Comparison of ENCODE assay signal across 8 cellular contexts in genomic region chr5:112995764-112996618, GRCh38. TPM values are rescaled to one million over a fixed set of nuclear protein-coding genes. Genes with fewer than 3 reads are reported as not detected.
A peak's percentile ranks its signal among the peaks of the same experiment; 100 is the strongest.
DNase-seq lines count a peak whose midpoint lies in the region; ATAC-seq, FAIRE-seq and TF ChIP-seq lines count a peak whose summit lies in the region.

No MANE protein-coding gene starts in this region.

- no peak overlapping the region for H4K5ac ChIP-seq in H1 (ENCODE audit: insufficient read length, low read depth, low read length)

- H4K91ac ChIP-seq in H1 (replicated peaks; ENCODE audit: insufficient read length, low read length), result no peak overlapping the region

- H3K56ac ChIP-seq in H1 (replicated peaks; ENCODE audit: insufficient read length, low read depth, low read length), result no peak overlapping the region

- WGBS in H1 (ENCODE audit: extremely low coverage in 1 of 2, insufficient coverage in 1 of 2, insufficient read length in 1 of 2, insufficient replicate concordance in 2 of 2, low coverage in 1 of 2, low lambda C conversion rate in 2 of 2, missing lambda C conversion rate in 1 of 2), 2 experiments, result 55% methylated on average over 7 of the region's 7 CpGs; no CpG with 5 or more reads in 1 of the 2 experiments

- no peak overlapping the region for H3K4ac ChIP-seq in H1 (replicated peaks; ENCODE audit: insufficient read length, low read depth, low read length)

- H3K4me3 ChIP-seq in BE2C (ENCODE audit: low read depth, low read length) (no peak overlapping the region), H1 (ENCODE audit: extremely low read depth in 1 of 4, insufficient read depth in 2 of 4, low read depth in 3 of 4, low read length in 4 of 4) (no peak overlapping the region)

- no peak overlapping the region for H3K27ac ChIP-seq in H1 (ENCODE audit: low read depth, low read length)

- peak; percentile 86 to 88 for TF ChIP-seq RAD21 in H1 (IDR thresholded peaks at IDR 0.05 in 1 of 2, conservative IDR thresholded peaks at IDR 0.05 in 1 of 2; ENCODE audit: low read depth in 2 of 2, low read length in 2 of 2)

- H3K27ac Mint-ChIP-seq in mesothelial cell of epicardium, result no peak overlapping the region

- H3K4me3 Mint-ChIP-seq in mesothelial cell of epicardium, result no peak overlapping the region

- no peaks in the 10 kb centered on the region for H3K9me3 Mint-ChIP-seq in mesothelial cell of epicardium

- no peak overlapping the region for H2BK120ac ChIP-seq in H1 (replicated peaks; ENCODE audit: low read depth, low read length)

- H3K79me1 ChIP-seq in H1 (ENCODE audit: low read depth, low read length), result no peaks in the 10 kb centered on the region

- no peak overlapping the region for H2AFZ ChIP-seq in H1 (ENCODE audit: low read length)

- H3K9ac ChIP-seq in H1 (replicated peaks in 1 of 4; ENCODE audit: extremely low read depth in 1 of 4, low read depth in 3 of 4, low read length in 3 of 4), result no peak overlapping the region

- H3K4me1 ChIP-seq in BE2C, result no peaks in the 10 kb centered on the region; the same call in 1 of the 2 replicates
- no peaks in the 10 kb centered on the region; a peak in 1 of 7 replicates for H3K4me1 ChIP-seq in H1 (replicated peaks in 1 of 4; ENCODE audit: control insufficient read depth in 3 of 4, insufficient read depth in 4 of 4, low read length in 3 of 4)

- H2AK5ac ChIP-seq in H1 (ENCODE audit: low read depth, low read length), result no peak overlapping the region

- no peak overlapping the region for H3K14ac ChIP-seq in H1 (ENCODE audit: insufficient read length)

- H2BK20ac ChIP-seq in H1 (ENCODE audit: low read length), result no peak overlapping the region

- no peaks in the 10 kb centered on the region for H3K23me2 ChIP-seq in H1 (ENCODE audit: low read depth, low read length)

- peaks cover 28% of the 10 kb centered on the region for H3K36me3 ChIP-seq in BE2C
- H3K36me3 ChIP-seq in H1 (ENCODE audit: control insufficient read depth in 2 of 4, insufficient read depth in 4 of 4, low read length in 3 of 4), result peaks cover 0 to 33% (median 3%) of the 10 kb centered on the region in 4 experiments; a peak in 4 of 8 replicates

- H4K20me1 ChIP-seq in H1 (replicated peaks in 1 of 2; ENCODE audit: control insufficient read depth in 1 of 2, insufficient read depth in 2 of 2, low read length in 2 of 2), result peaks cover 0 to 7% of the 10 kb centered on the region in 2 experiments

- H3K27me3 Mint-ChIP-seq in mesothelial cell of epicardium (ENCODE audit: low read depth), result no peaks in the 10 kb centered on the region

- H2BK5ac ChIP-seq in H1 (ENCODE audit: low read depth, low read length), result no peak overlapping the region

- H2BK12ac ChIP-seq in H1 (ENCODE audit: low read depth, low read length), result no peak overlapping the region

- no peak overlapping the region for H3K18ac ChIP-seq in H1 (ENCODE audit: extremely low read depth, low read length)

- CTCF ChIA-PET in H1 (lab: Charles Lee; ENCODE audit: partially characterized antibody), result interaction anchor here (0.5 to 4.2 kb wide), 74 partner anchors 9 to 1257 kb away, joined by 3 to 34 read pairs (median 4); partner anchors contain the start of gene DCP2

- no peak for TF ChIP-seq POLR2A in H1 (IDR thresholded peaks at IDR 0.05; ENCODE audit: control extremely low read depth in 1 of 2, low read depth in 2 of 2, low read length in 2 of 2)

- H2BK15ac ChIP-seq in H1 (ENCODE audit: low read length), result no peak overlapping the region

- no peak overlapping the region for H4K8ac ChIP-seq in H1 (ENCODE audit: extremely low read depth, insufficient read depth, low read length)

- FAIRE-seq in H1 (lab: Jason Lieb, UNC), result peak; percentile 57

- ATAC-seq in GM18868 (IDR thresholded peaks at IDR 0.05; ENCODE audit: unreplicated experiment) (peak; percentile 86), HG03108 (IDR thresholded peaks at IDR 0.05; ENCODE audit: unreplicated experiment) (peak; percentile 83)

- peak; percentile 73 for DNase-seq in BE2C
- DNase-seq in NCI-H460 (ENCODE audit: extremely low read depth, low read depth), result peak; percentile 66
- peak; percentile 58 to 65 for DNase-seq in activated CD8-positive, alpha-beta memory T cell treated with anti-CD3 and anti-CD28 coated beads for 1 hour (ENCODE audit: extremely low read depth in 1 of 2, low read depth in 1 of 2)
- DNase-seq in H1 (ENCODE audit: low read depth in 1 of 2, low spot score in 2 of 2), result peak in 1 of 2 experiments; percentile 88
- DNase-seq in mesothelial cell of epicardium (ENCODE audit: low spot score in 2 of 2, unreplicated experiment in 2 of 2), result peak in 1 of 2 experiments; percentile 81
- peak; percentile 66 for DNase-seq in stimulated activated CD8-positive, alpha-beta memory T cell treated with anti-CD3 and anti-CD28 coated beads, Interleukin-4, amount 100 ng/mL, for 24 hours (ENCODE audit: low read depth)

- no peaks in the 10 kb centered on the region for H3K27me3 ChIP-seq in BE2C
- no peaks in the 10 kb centered on the region for H3K27me3 ChIP-seq in H1 (replicated peaks in 1 of 4; ENCODE audit: control insufficient read depth in 3 of 4, extremely low read depth in 1 of 4, insufficient read depth in 3 of 4, low read length in 3 of 4)

- peaks cover 4% of the 10 kb centered on the region for H3K4me1 Mint-ChIP-seq in mesothelial cell of epicardium

- H3K4me2 ChIP-seq in H1 (ENCODE audit: insufficient read depth in 1 of 2, low read depth in 2 of 2, low read length in 2 of 2), result no peak overlapping the region

- H3K23ac ChIP-seq in H1 (ENCODE audit: insufficient read length), result no peak overlapping the region

- POLR2A ChIA-PET in H1 (lab: Charles Lee; ENCODE audit: partially characterized antibody), result interaction anchor here (0.7 to 1.9 kb wide), 3 partner anchors 8 to 35 kb away, joined by 3 to 5 read pairs (median 5); partner anchors contain the start of gene DCP2

- H3K79me2 ChIP-seq in H1 (ENCODE audit: control insufficient read depth in 1 of 2, insufficient read depth in 2 of 2, low read length in 2 of 2), result peaks cover 0 to 57% of the 10 kb centered on the region in 2 experiments; a peak in 3 of 4 replicates

- no peak for TF ChIP-seq EP300 in H1 (IDR thresholded peaks at IDR 0.05; ENCODE audit: borderline replicate concordance in 1 of 2, low read depth in 2 of 2, low read length in 2 of 2)

- H3K36me3 Mint-ChIP-seq in mesothelial cell of epicardium, result peaks cover 7% of the 10 kb centered on the region

- peak; percentile 93 for TF ChIP-seq CTCF in BE2C (IDR thresholded peaks at IDR 0.05; ENCODE audit: low read depth, low read length)
- peak; percentile 38 to 82 (median 72) for TF ChIP-seq CTCF in H1 (IDR thresholded peaks at IDR 0.05; ENCODE audit: control extremely low read depth in 1 of 3, insufficient read depth in 1 of 3, low read depth in 1 of 3, low read length in 3 of 3)
- peak; percentile 89 for TF ChIP-seq CTCF in mesothelial cell of epicardium (IDR thresholded peaks at IDR 0.05; ENCODE audit: unreplicated experiment)

- H3K9me3 ChIP-seq in BE2C, result no peaks in the 10 kb centered on the region
- H3K9me3 ChIP-seq in H1 (ENCODE audit: insufficient read depth in 2 of 2, low read depth in 1 of 2, low read length in 1 of 2), result no peaks in the 10 kb centered on the region

TF ChIP-seq in H1, 55 proteins besides CTCF, POLR2A, EP300 and RAD21:
- TF ChIP-seq MAFK (IDR thresholded peaks at IDR 0.05; ENCODE audit: low read depth, low read length), result no peak
- no peak for TF ChIP-seq TAF1 (IDR thresholded peaks at IDR 0.05; ENCODE audit: low read depth, low read length)
- TF ChIP-seq RFX5 (IDR thresholded peaks at IDR 0.05; ENCODE audit: borderline replicate concordance, low read depth, low read length), result no peak

RNA-seq across cellular contexts. Expression of gene DCP2, which starts 19.4 kb away (rescaled TPM):
- polyA plus RNA-seq in BE2C (2012; ENCODE audit: insufficient read depth, insufficient read length, low read depth), result 2.7 TPM
- total RNA-seq in NCI-H460 (2014; rRNA removed; shearing (Covaris generic)), result 36.6 and 45.1 TPM in 2 replicates
- polyA plus RNA-seq in NCI-H460 (2014; cell fraction: nucleus; rRNA removed), result 22.0 and 32.9 TPM in 2 replicates
- 162 and 173 TPM in 2 replicates for total RNA-seq in H1 (2021; fragmentation: NEBNext Ultra II Directional; extraction: Animal tissue kit (Norgen Biotek cat#: 25700))
- polyA plus RNA-seq in H1 (2011; rRNA removed), result 14.4 and 41.7 TPM in 2 replicates
- polyA plus RNA-seq in H1 (2011; cell fraction: cytosol; rRNA removed), result 24.9 TPM
- polyA plus RNA-seq in H1 (2011; cell fraction: nucleus; rRNA removed), result 69.2 TPM
- 25.3 to 46.8 TPM (median 37.4 TPM) in 4 replicates for polyA plus RNA-seq in H1 (2012, experiment 1 of 2)
- polyA plus RNA-seq in H1 (2012, experiment 2 of 2), result 3.1 TPM
- polyA plus RNA-seq in H1 (2013, experiment 1 of 2), result 49.7 TPM
- 50.6 TPM for polyA plus RNA-seq in H1 (2013, experiment 2 of 2)
- 100 and 161 TPM in 2 replicates for polyA minus RNA-seq in H1 (2011; rRNA and poly(A)+ RNA removed)
- polyA minus RNA-seq in H1 (2011; cell fraction: cytosol; rRNA and poly(A)+ RNA removed), result 76.3 TPM
- 135 TPM for polyA minus RNA-seq in H1 (2011; cell fraction: nucleus; rRNA and poly(A)+ RNA removed)
- total RNA-seq in mesothelial cell of epicardium, result 88.5 to 98.6 TPM (median 90.0 TPM) in 3 replicates
